Comparison of ENCODE assay signal across 8 cellular contexts in the genomic region with DNA sequence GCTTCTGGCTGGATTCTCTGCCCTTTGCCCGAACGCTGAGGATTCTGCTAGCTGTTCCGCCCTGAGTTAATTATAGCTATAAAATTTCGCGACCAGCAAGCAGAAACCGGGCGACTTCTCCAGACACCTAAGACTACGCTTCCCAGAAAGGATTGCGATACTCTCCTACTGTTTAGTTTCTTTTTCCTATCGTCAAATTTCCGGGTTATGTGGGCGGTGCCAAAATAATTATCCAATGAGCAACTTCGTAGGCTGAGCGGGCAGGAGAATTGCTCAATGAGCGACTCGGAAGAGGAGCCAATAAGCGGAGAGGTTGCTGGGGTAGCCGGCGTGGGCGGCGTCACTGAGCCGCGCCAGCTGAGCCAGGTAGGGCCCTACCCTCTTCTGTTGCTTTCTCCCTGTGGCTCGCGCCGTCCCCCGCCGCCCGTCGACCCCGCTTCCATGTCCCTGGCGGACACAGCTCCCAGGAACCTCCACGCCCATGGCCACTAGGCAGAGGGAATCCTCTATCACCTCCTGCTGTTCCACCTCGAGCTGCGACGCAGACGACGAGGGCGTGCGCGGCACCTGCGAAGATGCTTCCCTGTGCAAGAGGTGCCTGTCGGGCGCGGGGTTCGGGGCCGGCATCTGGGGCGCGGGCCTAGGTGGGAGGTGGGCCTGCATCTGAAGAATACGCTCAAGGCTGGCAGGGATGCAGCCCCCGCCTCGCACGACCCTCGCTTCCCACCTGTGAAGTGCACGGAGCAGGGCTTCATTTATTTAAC. TPM values are rescaled to one million over a fixed set of nuclear protein-coding genes. Genes with fewer than 3 reads are reported as not detected.
DNase-seq lines count a peak whose midpoint lies in the region; TF ChIP-seq lines count a peak whose summit lies in the region.

TSS of gene LCMT1 (plus strand) at position 340 of the 764 bp plus-strand sequence. CDS start at position 482, 142 bp downstream.

- no peak within 1 kb of the TSS for H2BK120ac ChIP-seq in H9 (ENCODE audit: low read depth, low read length, poor library complexity, severe bottlenecking)

- peak within 1 kb of the TSS; percentile 96 for H3K4me2 ChIP-seq in H9 (ENCODE audit: insufficient read depth, insufficient read length, low read length)

- 0 out of 3 replicates have a peak, but pooled peaks have one; percentile 7 for TF ChIP-seq CTCF in H9 (conservative IDR thresholded peaks at IDR 0.05)
- no peak for TF ChIP-seq CTCF in fibroblast of the aortic adventitia (IDR thresholded peaks at IDR 0.05; ENCODE audit: insufficient read depth, low read length)
- no peak for TF ChIP-seq CTCF in nephron (IDR thresholded peaks at IDR 0.05; ENCODE audit: unreplicated experiment in 3 of 3)

- H4K91ac ChIP-seq in H9 (ENCODE audit: insufficient read length, low read depth, low read length) = no peak within 1 kb of the TSS

- H2BK5ac ChIP-seq in H9 (ENCODE audit: insufficient read length, low read length) = no peak within 1 kb of the TSS

- peaks cover 15% of the 10 kb centered on the region for H3K23me2 ChIP-seq in H9 (ENCODE audit: insufficient read length, low read depth, low read length, poor library complexity, severe bottlenecking)

- H3K23ac ChIP-seq in H9 (ENCODE audit: insufficient read length, low read depth, low read length) = no peak within 1 kb of the TSS

- peaks cover 4% of the 10 kb centered on the region for H3K79me1 ChIP-seq in H9 (ENCODE audit: insufficient read depth, low read depth, low read length, poor library complexity, severe bottlenecking)

- H3K18ac ChIP-seq in H9 (ENCODE audit: insufficient read length, low read depth, low read length) = peak within 1 kb of the TSS; percentile 87

- H3K56ac ChIP-seq in H9 (ENCODE audit: insufficient read length, low read depth, low read length) = no peak within 1 kb of the TSS

- H2BK15ac ChIP-seq in H9 (ENCODE audit: low read depth, low read length) = no peak within 1 kb of the TSS

- H3K27me3 Mint-ChIP-seq in H9 (ENCODE audit: low read depth) = peaks cover 2% of the 10 kb centered on the region; the same call in 1 of the 2 replicates
- H3K27me3 Mint-ChIP-seq in nephron (ENCODE audit: low read depth) = peaks cover 3% of the 10 kb centered on the region
- H3K27me3 Mint-ChIP-seq in stimulated activated naive CD8-positive, alpha-beta T cell treated with anti-CD3 and anti-CD28 coated beads, Interleukin-15, Interleukin-2, amounts not matched to agents 100 ng/mL and 50 ng/mL, for 24 hours = no peaks in the 10 kb centered on the region

- H3K36me3 Mint-ChIP-seq in H9 (ENCODE audit: insufficient read depth in 1 of 3, low read depth in 3 of 3) = peaks cover 0 to 23% (median 8%) of the 10 kb centered on the region in 3 experiments; a peak in 5 of 7 replicates
- H3K36me3 Mint-ChIP-seq in nephron (ENCODE audit: low read depth) = peaks cover 14% of the 10 kb centered on the region
- peaks cover 17% of the 10 kb centered on the region for H3K36me3 Mint-ChIP-seq in stimulated activated naive CD8-positive, alpha-beta T cell treated with anti-CD3 and anti-CD28 coated beads, Interleukin-15, Interleukin-2, amounts not matched to agents 100 ng/mL and 50 ng/mL, for 24 hours (ENCODE audit: low read depth)

- H3K9me3 ChIP-seq in H9 (ENCODE audit: control insufficient read depth, low read depth, low read length) (no peaks in the 10 kb centered on the region), MG63 (no peaks in the 10 kb centered on the region)

- H3K4me1 Mint-ChIP-seq in H9 (peaks cover 17 to 22% of the 10 kb centered on the region in 2 experiments), nephron (peaks cover 56% of the 10 kb centered on the region)
- H3K4me1 Mint-ChIP-seq in stimulated activated naive CD8-positive, alpha-beta T cell treated with anti-CD3 and anti-CD28 coated beads, Interleukin-15, Interleukin-2, amounts not matched to agents 100 ng/mL and 50 ng/mL, for 24 hours (ENCODE audit: low read depth) = peaks cover 64% of the 10 kb centered on the region

- peak; percentile 99 for DNase-seq in ELR (ENCODE audit: low read depth)
- peak; percentile 97 for DNase-seq in H9
- peak; percentile 94 for DNase-seq in MG63
- peak; percentile 100 for DNase-seq in SHP77 treated with DMSO at 0.1 percent for 48 hours (lab: John Stamatoyannopoulos, UW)
- peak; percentile 96 for DNase-seq in activated effector memory CD4-positive, alpha-beta T cell treated with anti-CD3 and anti-CD28 coated beads, Interleukin-2, amount 50 U/mL, for 16 hours
- peak; percentile 98 for DNase-seq in fibroblast of the aortic adventitia (ENCODE audit: low read depth)

- H3K9ac ChIP-seq in H9 (ENCODE audit: extremely low read depth, insufficient read length, low read length) = peak within 1 kb of the TSS; percentile 92

- no peaks in the 10 kb centered on the region for H4K20me1 ChIP-seq in H9 (ENCODE audit: control insufficient read depth, insufficient read depth, insufficient read length)

- H2BK20ac ChIP-seq in H9 (ENCODE audit: low read depth, low read length, poor library complexity, severe bottlenecking) = no peak within 1 kb of the TSS

- H3K9me3 Mint-ChIP-seq in H9 (no peaks in the 10 kb centered on the region), nephron (no peaks in the 10 kb centered on the region)
- no peaks in the 10 kb centered on the region for H3K9me3 Mint-ChIP-seq in stimulated activated naive CD8-positive, alpha-beta T cell treated with anti-CD3 and anti-CD28 coated beads, Interleukin-15, Interleukin-2, amounts not matched to agents 100 ng/mL and 50 ng/mL, for 24 hours

- no peak within 1 kb of the TSS for H2BK12ac ChIP-seq in H9 (ENCODE audit: insufficient read length, low read depth, low read length)

- no peak within 1 kb of the TSS for H3K4ac ChIP-seq in H9 (ENCODE audit: low read depth, low read length)

- H3K27ac ChIP-seq in H9 (ENCODE audit: insufficient read length, low read depth, low read length) = no peak within 1 kb of the TSS

- H3K4me3 Mint-ChIP-seq in H9 (peak within 1 kb of the TSS; percentile 89 to 94), nephron (peak within 1 kb of the TSS; percentile 81 to 87 (median 85))
- H3K4me3 Mint-ChIP-seq in stimulated activated naive CD8-positive, alpha-beta T cell treated with anti-CD3 and anti-CD28 coated beads, Interleukin-15, Interleukin-2, amounts not matched to agents 100 ng/mL and 50 ng/mL, for 24 hours = peak within 1 kb of the TSS; percentile 89

- H4K8ac ChIP-seq in H9 (replicated peaks; ENCODE audit: insufficient read length, low read depth, low read length) = no peak within 1 kb of the TSS

- peaks cover 8% of the 10 kb centered on the region; the same call in 1 of the 2 replicates for H3K36me3 ChIP-seq in MG63

- H3K27ac Mint-ChIP-seq in H9 (peak within 1 kb of the TSS; percentile 94 to 96 (median 94); a peak in 6 of 7 replicates), nephron (peak within 1 kb of the TSS; percentile 64 to 85 (median 68))
- H3K27ac Mint-ChIP-seq in stimulated activated naive CD8-positive, alpha-beta T cell treated with anti-CD3 and anti-CD28 coated beads, Interleukin-15, Interleukin-2, amounts not matched to agents 100 ng/mL and 50 ng/mL, for 24 hours = peak within 1 kb of the TSS; percentile 92

- H3K4me1 ChIP-seq in H9 (ENCODE audit: insufficient read depth, low read length) = peaks cover 4% of the 10 kb centered on the region; the same call in 1 of the 2 replicates

- no CpG with 5 or more reads among the region's 55 CpGs for WGBS in H9 (ENCODE audit: extremely low coverage, insufficient read length, low lambda C conversion rate)

- H3T11ph ChIP-seq in H9 (ENCODE audit: low read length) = no peak within 1 kb of the TSS

- peak within 1 kb of the TSS; percentile 88 for H3K4me3 ChIP-seq in MG63
- H3K4me3 ChIP-seq in fibroblast of the aortic adventitia (ENCODE audit: low read depth, low read length) = peak within 1 kb of the TSS; percentile 97

- no peak within 1 kb of the TSS for H4K5ac ChIP-seq in H9 (ENCODE audit: insufficient read length, low read depth, low read length)

- H3K14ac ChIP-seq in H9 (ENCODE audit: insufficient read depth, low read length) = peak within 1 kb of the TSS; percentile 86

- H2AK5ac ChIP-seq in H9 (ENCODE audit: insufficient read length, low read length) = no peak within 1 kb of the TSS

- H2AFZ ChIP-seq in H9 (ENCODE audit: low read length) = peak within 1 kb of the TSS; percentile 76

- H3K79me2 ChIP-seq in H9 (ENCODE audit: insufficient read depth, low read length) = peaks cover 25% of the 10 kb centered on the region; the same call in 1 of the 2 replicates

- no peaks in the 10 kb centered on the region for H3K27me3 ChIP-seq in H9 (ENCODE audit: insufficient read depth, low read length)
- no peaks in the 10 kb centered on the region for H3K27me3 ChIP-seq in MG63

RNA-seq across cellular contexts. Expression of gene LCMT1, which starts in this region (rescaled TPM):
- total RNA-seq in H9 (2021) (80.6 and 81.2 TPM in 2 replicates), fibroblast of the aortic adventitia (ENCODE audit: low replicate concordance) (35.3 and 112 TPM in 2 replicates)
- 64.8 and 88.2 TPM in 2 replicates for total RNA-seq in MG63 (2014; rRNA removed; shearing (Covaris generic); ENCODE audit: low replicate concordance)
